Comparison of ENCODE assay signal across 1 cellular context in the genomic region with DNA sequence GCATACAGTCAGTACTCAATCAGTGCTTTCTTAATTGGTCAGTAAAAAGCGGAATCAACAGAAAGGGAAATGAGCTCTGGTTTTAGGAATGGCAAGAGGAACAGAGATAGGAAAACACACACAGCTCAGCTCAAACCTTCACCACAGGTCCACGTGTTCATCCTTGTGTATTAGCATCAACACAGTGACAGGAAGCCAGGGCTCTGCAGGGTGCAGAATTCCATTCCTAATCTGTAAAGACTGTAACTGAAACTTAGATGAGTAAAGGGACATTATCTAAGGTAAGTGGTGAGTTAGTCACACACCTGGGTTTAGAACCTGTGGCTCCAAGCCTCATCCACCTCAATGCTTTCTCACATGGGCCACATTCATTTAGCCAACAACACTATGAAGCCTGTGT.
TF ChIP-seq lines count a peak whose summit lies in the region.

No MANE protein-coding gene starts in this region.

TF ChIP-seq in GM23338, 12 proteins besides CTCF, POLR2A, EP300 and RAD21 (continued from another document):
- TF ChIP-seq, protein P1, sequence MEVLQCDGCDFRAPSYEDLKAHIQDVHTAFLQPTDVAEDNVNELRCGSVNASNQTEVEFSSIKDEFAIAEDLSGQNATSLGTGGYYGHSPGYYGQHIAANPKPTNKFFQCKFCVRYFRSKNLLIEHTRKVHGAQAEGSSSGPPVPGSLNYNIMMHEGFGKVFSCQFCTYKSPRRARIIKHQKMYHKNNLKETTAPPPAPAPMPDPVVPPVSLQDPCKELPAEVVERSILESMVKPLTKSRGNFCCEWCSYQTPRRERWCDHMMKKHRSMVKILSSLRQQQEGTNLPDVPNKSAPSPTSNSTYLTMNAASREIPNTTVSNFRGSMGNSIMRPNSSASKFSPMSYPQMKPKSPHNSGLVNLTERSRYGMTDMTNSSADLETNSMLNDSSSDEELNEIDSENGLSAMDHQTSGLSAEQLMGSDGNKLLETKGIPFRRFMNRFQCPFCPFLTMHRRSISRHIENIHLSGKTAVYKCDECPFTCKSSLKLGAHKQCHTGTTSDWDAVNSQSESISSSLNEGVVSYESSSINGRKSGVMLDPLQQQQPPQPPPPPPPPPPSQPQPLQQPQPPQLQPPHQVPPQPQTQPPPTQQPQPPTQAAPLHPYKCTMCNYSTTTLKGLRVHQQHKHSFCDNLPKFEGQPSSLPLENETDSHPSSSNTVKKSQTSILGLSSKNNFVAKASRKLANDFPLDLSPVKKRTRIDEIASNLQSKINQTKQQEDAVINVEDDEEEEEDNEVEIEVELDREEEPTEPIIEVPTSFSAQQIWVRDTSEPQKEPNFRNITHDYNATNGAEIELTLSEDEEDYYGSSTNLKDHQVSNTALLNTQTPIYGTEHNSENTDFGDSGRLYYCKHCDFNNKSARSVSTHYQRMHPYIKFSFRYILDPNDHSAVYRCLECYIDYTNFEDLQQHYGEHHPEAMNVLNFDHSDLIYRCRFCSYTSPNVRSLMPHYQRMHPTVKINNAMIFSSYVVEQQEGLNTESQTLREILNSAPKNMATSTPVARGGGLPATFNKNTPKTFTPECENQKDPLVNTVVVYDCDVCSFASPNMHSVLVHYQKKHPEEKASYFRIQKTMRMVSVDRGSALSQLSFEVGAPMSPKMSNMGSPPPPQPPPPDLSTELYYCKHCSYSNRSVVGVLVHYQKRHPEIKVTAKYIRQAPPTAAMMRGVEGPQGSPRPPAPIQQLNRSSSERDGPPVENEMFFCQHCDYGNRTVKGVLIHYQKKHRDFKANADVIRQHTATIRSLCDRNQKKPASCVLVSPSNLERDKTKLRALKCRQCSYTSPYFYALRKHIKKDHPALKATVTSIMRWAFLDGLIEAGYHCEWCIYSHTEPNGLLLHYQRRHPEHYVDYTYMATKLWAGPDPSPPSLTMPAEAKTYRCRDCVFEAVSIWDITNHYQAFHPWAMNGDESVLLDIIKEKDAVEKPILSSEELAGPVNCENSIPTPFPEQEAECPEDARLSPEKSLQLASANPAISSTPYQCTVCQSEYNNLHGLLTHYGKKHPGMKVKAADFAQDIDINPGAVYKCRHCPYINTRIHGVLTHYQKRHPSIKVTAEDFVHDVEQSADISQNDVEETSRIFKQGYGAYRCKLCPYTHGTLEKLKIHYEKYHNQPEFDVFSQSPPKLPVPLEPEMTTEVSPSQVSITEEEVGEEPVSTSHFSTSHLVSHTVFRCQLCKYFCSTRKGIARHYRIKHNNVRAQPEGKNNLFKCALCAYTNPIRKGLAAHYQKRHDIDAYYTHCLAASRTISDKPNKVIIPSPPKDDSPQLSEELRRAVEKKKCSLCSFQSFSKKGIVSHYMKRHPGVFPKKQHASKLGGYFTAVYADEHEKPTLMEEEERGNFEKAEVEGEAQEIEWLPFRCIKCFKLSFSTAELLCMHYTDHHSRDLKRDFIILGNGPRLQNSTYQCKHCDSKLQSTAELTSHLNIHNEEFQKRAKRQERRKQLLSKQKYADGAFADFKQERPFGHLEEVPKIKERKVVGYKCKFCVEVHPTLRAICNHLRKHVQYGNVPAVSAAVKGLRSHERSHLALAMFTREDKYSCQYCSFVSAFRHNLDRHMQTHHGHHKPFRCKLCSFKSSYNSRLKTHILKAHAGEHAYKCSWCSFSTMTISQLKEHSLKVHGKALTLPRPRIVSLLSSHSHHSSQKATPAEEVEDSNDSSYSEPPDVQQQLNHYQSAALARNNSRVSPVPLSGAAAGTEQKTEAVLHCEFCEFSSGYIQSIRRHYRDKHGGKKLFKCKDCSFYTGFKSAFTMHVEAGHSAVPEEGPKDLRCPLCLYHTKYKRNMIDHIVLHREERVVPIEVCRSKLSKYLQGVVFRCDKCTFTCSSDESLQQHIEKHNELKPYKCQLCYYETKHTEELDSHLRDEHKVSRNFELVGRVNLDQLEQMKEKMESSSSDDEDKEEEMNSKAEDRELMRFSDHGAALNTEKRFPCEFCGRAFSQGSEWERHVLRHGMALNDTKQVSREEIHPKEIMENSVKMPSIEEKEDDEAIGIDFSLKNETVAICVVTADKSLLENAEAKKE (CRISPR knock-in tag; IDR thresholded peaks at IDR 0.05), result no peak
- TF ChIP-seq, protein P2, sequence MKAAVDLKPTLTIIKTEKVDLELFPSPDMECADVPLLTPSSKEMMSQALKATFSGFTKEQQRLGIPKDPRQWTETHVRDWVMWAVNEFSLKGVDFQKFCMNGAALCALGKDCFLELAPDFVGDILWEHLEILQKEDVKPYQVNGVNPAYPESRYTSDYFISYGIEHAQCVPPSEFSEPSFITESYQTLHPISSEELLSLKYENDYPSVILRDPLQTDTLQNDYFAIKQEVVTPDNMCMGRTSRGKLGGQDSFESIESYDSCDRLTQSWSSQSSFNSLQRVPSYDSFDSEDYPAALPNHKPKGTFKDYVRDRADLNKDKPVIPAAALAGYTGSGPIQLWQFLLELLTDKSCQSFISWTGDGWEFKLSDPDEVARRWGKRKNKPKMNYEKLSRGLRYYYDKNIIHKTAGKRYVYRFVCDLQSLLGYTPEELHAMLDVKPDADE (IDR thresholded peaks at IDR 0.05), result no peak
- TF ChIP-seq NANOG (IDR thresholded peaks at IDR 0.05; ENCODE audit: borderline replicate concordance), result no peak
- TF ChIP-seq STAT1 (IDR thresholded peaks at IDR 0.05; ENCODE audit: unreplicated experiment), result no peak
- no peak for TF ChIP-seq ZNF331 (CRISPR knock-in tag; IDR thresholded peaks at IDR 0.05; ENCODE audit: low read depth)
- no peak for TF ChIP-seq ZNF114 (CRISPR knock-in tag; IDR thresholded peaks at IDR 0.05)
- TF ChIP-seq, protein P3, sequence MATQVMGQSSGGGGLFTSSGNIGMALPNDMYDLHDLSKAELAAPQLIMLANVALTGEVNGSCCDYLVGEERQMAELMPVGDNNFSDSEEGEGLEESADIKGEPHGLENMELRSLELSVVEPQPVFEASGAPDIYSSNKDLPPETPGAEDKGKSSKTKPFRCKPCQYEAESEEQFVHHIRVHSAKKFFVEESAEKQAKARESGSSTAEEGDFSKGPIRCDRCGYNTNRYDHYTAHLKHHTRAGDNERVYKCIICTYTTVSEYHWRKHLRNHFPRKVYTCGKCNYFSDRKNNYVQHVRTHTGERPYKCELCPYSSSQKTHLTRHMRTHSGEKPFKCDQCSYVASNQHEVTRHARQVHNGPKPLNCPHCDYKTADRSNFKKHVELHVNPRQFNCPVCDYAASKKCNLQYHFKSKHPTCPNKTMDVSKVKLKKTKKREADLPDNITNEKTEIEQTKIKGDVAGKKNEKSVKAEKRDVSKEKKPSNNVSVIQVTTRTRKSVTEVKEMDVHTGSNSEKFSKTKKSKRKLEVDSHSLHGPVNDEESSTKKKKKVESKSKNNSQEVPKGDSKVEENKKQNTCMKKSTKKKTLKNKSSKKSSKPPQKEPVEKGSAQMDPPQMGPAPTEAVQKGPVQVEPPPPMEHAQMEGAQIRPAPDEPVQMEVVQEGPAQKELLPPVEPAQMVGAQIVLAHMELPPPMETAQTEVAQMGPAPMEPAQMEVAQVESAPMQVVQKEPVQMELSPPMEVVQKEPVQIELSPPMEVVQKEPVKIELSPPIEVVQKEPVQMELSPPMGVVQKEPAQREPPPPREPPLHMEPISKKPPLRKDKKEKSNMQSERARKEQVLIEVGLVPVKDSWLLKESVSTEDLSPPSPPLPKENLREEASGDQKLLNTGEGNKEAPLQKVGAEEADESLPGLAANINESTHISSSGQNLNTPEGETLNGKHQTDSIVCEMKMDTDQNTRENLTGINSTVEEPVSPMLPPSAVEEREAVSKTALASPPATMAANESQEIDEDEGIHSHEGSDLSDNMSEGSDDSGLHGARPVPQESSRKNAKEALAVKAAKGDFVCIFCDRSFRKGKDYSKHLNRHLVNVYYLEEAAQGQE (IDR thresholded peaks at IDR 0.05; ENCODE audit: unreplicated experiment), result no peak
- no peak for TF ChIP-seq POLR2AphosphoS5 (IDR thresholded peaks at IDR 0.05; ENCODE audit: low read depth)
